ENCODE assay signal across 11 cellular contexts in the genomic region with DNA sequence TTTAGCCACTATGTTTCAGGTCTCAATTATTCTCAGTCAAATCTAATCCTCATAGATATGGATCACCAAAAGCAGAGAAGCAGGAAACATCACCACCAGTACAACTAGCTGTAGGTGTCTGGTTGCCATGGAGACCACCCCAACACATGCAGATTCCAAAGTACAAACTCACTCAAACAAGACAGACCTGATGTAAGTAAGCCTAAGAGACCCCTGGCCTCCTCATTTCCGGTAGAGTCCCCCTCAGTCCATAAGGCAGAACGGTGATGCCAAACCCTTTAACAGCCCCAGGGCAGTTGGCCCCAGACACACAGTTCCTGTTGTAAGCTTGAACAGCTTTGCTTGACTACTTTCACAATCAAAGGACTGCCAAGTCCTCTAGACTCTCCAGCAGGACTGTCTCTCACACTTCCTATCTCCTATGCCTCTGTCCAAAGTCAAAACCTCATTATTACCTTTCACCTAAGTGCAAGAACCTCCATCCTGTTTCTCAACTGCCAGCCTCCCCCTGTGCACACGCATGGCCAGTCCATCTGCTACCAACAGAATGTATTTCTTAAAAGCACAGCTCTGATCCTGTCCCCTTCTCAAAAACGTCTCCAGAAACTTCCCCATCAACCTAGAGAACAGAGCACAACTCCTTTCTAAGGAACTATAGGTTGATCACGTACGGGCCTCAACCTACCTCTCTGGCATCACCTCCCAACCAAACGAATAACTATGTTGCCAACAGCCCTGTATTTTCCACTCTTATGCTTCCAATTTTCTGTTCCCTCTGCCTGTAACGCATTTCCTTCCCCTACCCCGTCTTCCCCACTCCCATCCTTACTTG. TPM values are rescaled to one million over a fixed set of nuclear protein-coding genes. Genes with fewer than 3 reads are reported as not detected.
A peak's percentile ranks its signal among the peaks of the same experiment; 100 is the strongest.
DNase-seq lines count a peak whose midpoint lies in the region; ATAC-seq and TF ChIP-seq lines count a peak whose summit lies in the region.
"Had no signal": no experiment of that assay in that cellular context is flagged by ENCODE, and none has a peak within 500 bp of the region (broad histone marks: within the 10 kb centered on the region; RNA-seq: fewer than 3 reads in every experiment).

No MANE protein-coding gene starts in this region.

- peak overlapping the region; percentile 74 to 97 (median 94) for H3K27ac Mint-ChIP-seq in nephron
- H3K27ac Mint-ChIP-seq: T-helper 1 cell treated with Interleukin-12 subunit alpha and Interleukin-12 subunit beta and Interleukin-4 antibody, amounts not matched to agents 30 μg/mL and 1 μg/mL, for 36 hours had no signal

- peaks cover 3% of the 10 kb centered on the region for H3K9me3 Mint-ChIP-seq in nephron
- H3K9me3 Mint-ChIP-seq: T-helper 1 cell treated with Interleukin-12 subunit alpha and Interleukin-12 subunit beta and Interleukin-4 antibody, amounts not matched to agents 30 μg/mL and 1 μg/mL, for 36 hours had no signal

- TF ChIP-seq CTCF in nephron (IDR thresholded peaks at IDR 0.05; ENCODE audit: unreplicated experiment in 3 of 3): no peak

- H3K36me3 Mint-ChIP-seq in nephron (ENCODE audit: low read depth): peaks cover 21% of the 10 kb centered on the region

- H3K4me3 Mint-ChIP-seq in nephron: no peak overlapping the region
- H3K4me3 Mint-ChIP-seq: T-helper 1 cell treated with Interleukin-12 subunit alpha and Interleukin-12 subunit beta and Interleukin-4 antibody, amounts not matched to agents 30 μg/mL and 1 μg/mL, for 36 hours had no signal

- ATAC-seq in GM19397 (IDR thresholded peaks at IDR 0.05; ENCODE audit: unreplicated experiment) (no peak), HG03520 (IDR thresholded peaks at IDR 0.05; ENCODE audit: unreplicated experiment) (no peak)

- peaks cover 83% of the 10 kb centered on the region for H3K4me1 Mint-ChIP-seq in nephron

- H3K27me3 Mint-ChIP-seq in nephron (ENCODE audit: low read depth): no peaks in the 10 kb centered on the region

- peak; percentile 2 for DNase-seq in COLO668 (lab: John Stamatoyannopoulos, UW; ENCODE audit: unreplicated experiment)
- peak; percentile 78 for DNase-seq in NCI-H226
- DNase-seq in dermis microvascular lymphatic vessel endothelial cell (ENCODE audit: low read depth in 2 of 2): peak; percentile 12 to 54
- no peak for DNase-seq in NCI-H82 (lab: John Stamatoyannopoulos, UW)
- DNase-seq in NK-92 (lab: John Stamatoyannopoulos, UW; ENCODE audit: unreplicated experiment): no peak
- DNase-seq: activated gamma-delta T cell; stimulated activated CD4-positive, alpha-beta T cell treated with anti-CD3 and anti-CD28 coated beads, Interleukin-12 subunit alpha, Interleukin-12 subunit beta, amount 100 ng/mL, for 4 hours had no signal

RNA-seq across cellular contexts. Expression of a gene that starts 23.9 kb away (rescaled TPM):
- total RNA-seq in dermis microvascular lymphatic vessel endothelial cell: 7.2 and 12.6 TPM in 2 replicates

Comparison
In these comparisons a context has a peak if more than half of its experiments do, and no peak if none do; other contexts are left out.
1. DNase-seq: peak in COLO668 (single experiment), NCI-H226 (single experiment) and dermis microvascular lymphatic vessel endothelial cell (2 of 2); none in NCI-H82 (single experiment) and NK-92 (single experiment).